In the genomic region with DNA sequence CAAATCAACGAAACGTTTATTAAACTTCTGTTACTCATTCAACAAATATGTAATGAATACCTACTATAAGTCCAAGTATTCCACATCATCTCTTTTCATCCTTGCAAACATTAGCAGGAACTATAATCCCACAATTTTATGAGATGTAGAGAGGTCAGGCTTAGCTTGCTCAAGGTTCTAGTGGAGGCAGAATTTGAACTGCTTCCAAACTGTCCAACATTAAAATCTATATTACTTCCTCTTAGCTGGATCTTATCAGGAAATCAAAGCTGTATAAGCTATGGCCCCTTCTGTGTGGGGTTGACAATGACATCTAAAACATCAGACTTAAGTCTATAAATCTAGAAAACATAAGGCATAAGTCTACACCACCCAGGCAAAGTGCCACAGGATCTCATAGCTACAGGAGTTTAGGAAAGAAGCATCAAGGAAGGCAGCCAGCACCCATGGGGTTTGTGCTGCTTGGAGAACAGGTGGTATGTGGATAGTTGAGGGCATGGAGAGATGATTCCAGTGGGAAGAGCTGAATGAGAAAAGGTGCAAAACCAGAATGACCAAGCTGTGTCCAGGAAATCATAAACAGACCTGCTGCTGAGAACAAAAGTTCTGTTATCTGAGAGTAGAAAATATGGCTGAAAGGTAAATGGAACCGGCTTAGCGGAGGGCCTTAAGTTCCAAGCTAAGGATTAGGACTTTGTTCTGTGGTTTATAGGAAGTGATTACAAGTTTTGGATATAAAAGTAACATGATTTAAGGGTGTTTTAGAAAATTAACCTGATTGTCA, we compare ENCODE assay signal across 25 cellular contexts. TPM values are rescaled to one million over a fixed set of nuclear protein-coding genes. Genes with fewer than 3 reads are reported as not detected.
DNase-seq lines count a peak whose midpoint lies in the region; ATAC-seq, FAIRE-seq and TF ChIP-seq lines count a peak whose summit lies in the region.
"Had no signal": no experiment of that assay in that cellular context is flagged by ENCODE, and none has a peak within 500 bp of the region (broad histone marks: within the 10 kb centered on the region; RNA-seq: fewer than 3 reads in every experiment).

No MANE protein-coding gene starts in this region.

- H3K9me3 ChIP-seq in Loucy (ENCODE audit: insufficient read depth, low read depth, low read length) (no peaks in the 10 kb centered on the region), mucosa of rectum (ENCODE audit: control insufficient read depth in 2 of 2, low read length in 2 of 2) (no peaks in the 10 kb centered on the region)
- H3K9me3 ChIP-seq: BLaER1 treated with 17β-estradiol and CSF1 and Interleukin-3, amounts not matched to agents 10 nM and 100 nM; Caco-2; prostate gland; SK-N-SH had no signal

- H3K9ac ChIP-seq in Loucy (ENCODE audit: low read depth, low read length, poor library complexity, severe bottlenecking) (no peak overlapping the region), mucosa of rectum (ENCODE audit: low read depth in 1 of 2, low read length in 2 of 2) (peak overlapping the region in 1 of 2 donors; percentile 6)
- H3K9ac ChIP-seq: BLaER1 treated with 17β-estradiol and CSF1 and Interleukin-3, amounts not matched to agents 10 nM and 100 nM; SK-N-SH had no signal

- H3K27me3 ChIP-seq in Loucy (ENCODE audit: insufficient read depth, low read length, poor library complexity, severe bottlenecking): no peaks in the 10 kb centered on the region
- no peaks in the 10 kb centered on the region for H3K27me3 ChIP-seq in bronchial epithelial cell (ENCODE audit: control insufficient read depth, insufficient read depth, low read length)
- H3K27me3 ChIP-seq in mucosa of rectum (ENCODE audit: control insufficient read depth in 2 of 2, insufficient read depth in 2 of 2, low read length in 2 of 2): no peaks in the 10 kb centered on the region
- H3K27me3 ChIP-seq: BLaER1 treated with 17β-estradiol and CSF1 and Interleukin-3, amounts not matched to agents 10 nM and 100 nM; cardiac muscle cell had no signal

- DNase-seq in ELR (ENCODE audit: low read depth) (peak; percentile 46), bronchial epithelial cell (ENCODE audit: low read depth) (peak; percentile 18), NCI-H2227 (lab: John Stamatoyannopoulos, UW; ENCODE audit: unreplicated experiment) (no peak), NCI-H1436 (lab: John Stamatoyannopoulos, UW) (no peak)
- DNase-seq: activated CD8-positive, alpha-beta T cell treated with anti-CD3 and anti-CD28 coated beads for 36 hours; anterior cingulate cortex; foreskin melanocyte; H7; Karpas-422; NCI-H1092; NCI-H1930; NCI-H774; SK-N-SH; stimulated activated CD4-positive, alpha-beta T cell treated with anti-CD3 and anti-CD28 coated beads, Interleukin-12 subunit alpha, Interleukin-12 subunit beta, amount 100 ng/mL, for 4 hours; stimulated activated CD4-positive, alpha-beta T cell treated with anti-CD3 and anti-CD28 coated beads, Interleukin-4, amount 100 ng/mL, for 1 hour had no signal

- peak overlapping the region; percentile 7 for H3K4me2 ChIP-seq in Loucy (ENCODE audit: low read depth, low read length, poor library complexity, severe bottlenecking)
- H3K4me2 ChIP-seq: BLaER1 treated with 17β-estradiol and CSF1 and Interleukin-3, amounts not matched to agents 10 nM and 100 nM; SK-N-SH had no signal

- H3F3A ChIP-seq in Loucy (ENCODE audit: low read depth): no peaks in the 10 kb centered on the region

- no peaks in the 10 kb centered on the region for H3K79me2 ChIP-seq in Loucy (ENCODE audit: insufficient read depth, low read length)

- H3K27ac ChIP-seq in mucosa of rectum (ENCODE audit: low read depth in 2 of 2, low read length in 2 of 2): peak overlapping the region; percentile 80 to 82
- H3K27ac ChIP-seq: BLaER1 treated with 17β-estradiol and CSF1 and Interleukin-3, amounts not matched to agents 10 nM and 100 nM; cardiac muscle cell; prostate gland had no signal

- no peaks in the 10 kb centered on the region for H3K9me2 ChIP-seq in Loucy (replicated peaks; ENCODE audit: low read depth, low read length)
- H3K9me2 ChIP-seq: SK-N-SH had no signal

- TF ChIP-seq CTCF in Loucy (conservative IDR thresholded peaks at IDR 0.05; ENCODE audit: low read length): no peak
- no peak for TF ChIP-seq CTCF in bronchial epithelial cell (IDR thresholded peaks at IDR 0.05; ENCODE audit: insufficient read depth, low read length, severe bottlenecking)

- no peak overlapping the region for H2AFZ ChIP-seq in Loucy (ENCODE audit: low read length)

- H3K4me1 ChIP-seq in Loucy (ENCODE audit: insufficient read depth, low read length, poor library complexity, severe bottlenecking) (peaks cover 26% of the 10 kb centered on the region), mucosa of rectum (ENCODE audit: control insufficient read depth in 2 of 2, insufficient read depth in 2 of 2, low read length in 2 of 2) (peaks cover 39 to 55% of the 10 kb centered on the region in 2 donors)
- H3K4me1 ChIP-seq: prostate gland had no signal

- H3K36me3 ChIP-seq in Loucy (ENCODE audit: insufficient read depth, low read length) (no peaks in the 10 kb centered on the region), bronchial epithelial cell (ENCODE audit: control insufficient read depth, insufficient read depth, low read length) (no peaks in the 10 kb centered on the region), mucosa of rectum (ENCODE audit: control insufficient read depth in 2 of 2, insufficient read depth in 2 of 2, low read length in 2 of 2) (no peaks in the 10 kb centered on the region)
- H3K36me3 ChIP-seq: BLaER1 treated with 17β-estradiol and CSF1 and Interleukin-3, amounts not matched to agents 10 nM and 100 nM; cardiac muscle cell; prostate gland had no signal

- H3K4me3 ChIP-seq in Loucy (ENCODE audit: low read length, poor library complexity, severe bottlenecking) (no peak overlapping the region), bronchial epithelial cell (ENCODE audit: low read depth, low read length) (no peak overlapping the region), mucosa of rectum (ENCODE audit: low read length in 2 of 2) (peak overlapping the region; percentile 3 to 46)
- H3K4me3 ChIP-seq: BLaER1 treated with 17β-estradiol and CSF1 and Interleukin-3, amounts not matched to agents 10 nM and 100 nM; cardiac muscle cell; prostate gland had no signal

- no peaks in the 10 kb centered on the region for H4K20me1 ChIP-seq in Loucy (ENCODE audit: insufficient read depth, low read length, poor library complexity, severe bottlenecking)
- H4K20me1 ChIP-seq: BLaER1 treated with 17β-estradiol and CSF1 and Interleukin-3, amounts not matched to agents 10 nM and 100 nM had no signal

- FAIRE-seq in bronchial epithelial cell (lab: Jason Lieb, UNC): no peak

- ATAC-seq in GM19455 (IDR thresholded peaks at IDR 0.05; ENCODE audit: unreplicated experiment): no peak
- ATAC-seq: activated CD8-positive, alpha-beta T cell treated with anti-CD3 and anti-CD28 coated beads for 36 hours; activated naive CD4-positive, alpha-beta T cell treated with anti-CD3 and anti-CD28 coated beads, Interleukin-2, amount 50 U/mL, for 72 hours; activated T-helper 17 cell treated with anti-CD3 and anti-CD28 coated beads, Interleukin-2, amount 50 U/mL, for 72 hours; sciatic nerve had no signal

RNA-seq across cellular contexts. Expression of a gene that starts 34.5 kb away (rescaled TPM):
- total RNA-seq in bronchial epithelial cell: 0.26 and 5.5 TPM in 2 replicates

Comparison
In these comparisons a context has a peak if more than half of its experiments do, and no peak if none do; other contexts are left out.
1. DNase-seq: peak in ELR (single experiment) and bronchial epithelial cell (single experiment); none in NCI-H2227 (single experiment) and NCI-H1436 (single experiment).
2. H3K4me3 ChIP-seq: peak in mucosa of rectum (2 of 2); none in Loucy (single experiment) and bronchial epithelial cell (single experiment).